8 cellular contexts compared by ENCODE assay signal in the genomic region with DNA sequence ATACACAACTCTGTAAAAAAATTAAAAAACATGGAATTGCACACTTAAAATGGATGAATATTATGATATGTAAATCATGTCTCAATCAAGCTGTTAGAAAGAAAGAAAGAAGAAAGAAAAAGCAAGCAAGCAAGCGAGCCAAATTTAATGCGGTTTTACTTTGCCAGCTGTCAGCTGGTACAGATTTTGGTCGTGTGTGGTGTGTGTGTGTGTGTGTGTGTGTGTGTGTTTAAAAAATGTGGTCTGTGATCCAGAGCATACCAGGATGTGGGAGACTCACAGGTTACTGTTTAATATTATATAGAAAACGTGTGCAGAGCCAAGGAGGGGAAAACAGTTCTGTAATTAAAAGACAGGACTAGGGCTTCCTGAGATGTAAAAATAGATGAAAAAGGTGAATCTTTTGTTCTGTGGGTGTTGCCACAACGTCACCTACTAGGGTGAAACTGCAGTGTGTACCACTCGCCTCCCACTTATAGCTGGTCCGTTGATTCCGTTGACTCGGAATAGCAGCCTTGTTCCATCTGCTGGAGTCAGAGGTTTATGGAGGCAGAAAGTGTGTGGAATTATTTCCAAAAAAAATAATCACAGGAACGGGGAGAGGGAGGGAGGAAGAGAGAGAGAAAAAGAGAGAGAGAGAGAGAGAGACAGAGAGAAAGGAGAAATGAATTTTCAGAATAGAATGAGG.
DNase-seq lines count a peak whose midpoint lies in the region; ATAC-seq lines count a peak whose summit lies in the region.

No MANE protein-coding gene starts in this region.

- 5 to 10% methylated on average over 10 of the region's 10 CpGs for WGBS in aorta, 2 donors

- peaks cover 31% of the 10 kb centered on the region for H3K4me1 ChIP-seq in iPS-20b (ENCODE audit: insufficient read depth, low read length)
- H3K4me1 ChIP-seq in aorta (ENCODE audit: control insufficient read depth in 1 of 2, insufficient read depth in 2 of 2, low read length in 2 of 2): no peaks in the 10 kb centered on the region

- H3K36me3 ChIP-seq in iPS-20b (ENCODE audit: insufficient read depth, low read depth, low read length): no peaks in the 10 kb centered on the region
- no peaks in the 10 kb centered on the region for H3K36me3 ChIP-seq in aorta (ENCODE audit: control insufficient read depth in 1 of 2, insufficient read depth in 2 of 2, low read length in 1 of 2)

- peak; percentile 34 for ATAC-seq in GM18519 (IDR thresholded peaks at IDR 0.05; ENCODE audit: low FRiP score, unreplicated experiment)
- peak; percentile 42 for ATAC-seq in HG03571 (IDR thresholded peaks at IDR 0.05; ENCODE audit: unreplicated experiment)
- no peak for ATAC-seq in HG03045 (IDR thresholded peaks at IDR 0.05; ENCODE audit: unreplicated experiment)
- ATAC-seq in aorta (ENCODE audit: low FRiP score): no peak

- intact Hi-C loops in aorta (cut with DNase I): loop anchor here in 1 of 2 donors (5.0 kb wide), 2 partner anchors 40 to 295 kb away; no protein-coding TSS in a partner anchor

- peak overlapping the region; percentile 26; the same call in 1 of the 2 replicates for H3K9ac ChIP-seq in iPS-20b (ENCODE audit: low read depth, low read length)

- DNase-seq in activated T-cell treated with anti-CD3 and anti-CD28 coated beads, Interleukin-2, amount 50 U/mL, for 1 hour: peak; percentile 35
- no peak for DNase-seq in NCI-H187 treated with DMSO at 0.1 percent for 48 hours (lab: John Stamatoyannopoulos, UW)
- no peak for DNase-seq in aorta
- no peak for DNase-seq in T1000 (lab: John Stamatoyannopoulos, UW)

- H3K27ac ChIP-seq in iPS-20b (ENCODE audit: low read length) (no peak overlapping the region), aorta (ENCODE audit: low read depth in 1 of 2, low read length in 2 of 2) (no peak overlapping the region)

- no peaks in the 10 kb centered on the region for H3K9me3 ChIP-seq in iPS-20b (ENCODE audit: insufficient read depth, low read depth, low read length)
- H3K9me3 ChIP-seq in aorta (ENCODE audit: control insufficient read depth, low read length): no peaks in the 10 kb centered on the region

- H3K27me3 ChIP-seq in iPS-20b (ENCODE audit: insufficient read depth, low read length) (no peaks in the 10 kb centered on the region), aorta (ENCODE audit: control insufficient read depth in 1 of 2, insufficient read depth in 2 of 2, low read length in 1 of 2) (no peaks in the 10 kb centered on the region)

- H3K4me3 ChIP-seq in iPS-20b (ENCODE audit: low read length) (no peak overlapping the region), aorta (ENCODE audit: low read length in 2 of 2) (no peak overlapping the region)

Comparison
In these comparisons a context has a peak if more than half of its experiments do, and no peak if none do; other contexts are left out.
1. ATAC-seq: peak in GM18519 (single experiment) and HG03571 (single experiment); none in HG03045 (single experiment) and aorta (single experiment).